Comparison of ENCODE assay signal across 1 cellular context in the genomic region with DNA sequence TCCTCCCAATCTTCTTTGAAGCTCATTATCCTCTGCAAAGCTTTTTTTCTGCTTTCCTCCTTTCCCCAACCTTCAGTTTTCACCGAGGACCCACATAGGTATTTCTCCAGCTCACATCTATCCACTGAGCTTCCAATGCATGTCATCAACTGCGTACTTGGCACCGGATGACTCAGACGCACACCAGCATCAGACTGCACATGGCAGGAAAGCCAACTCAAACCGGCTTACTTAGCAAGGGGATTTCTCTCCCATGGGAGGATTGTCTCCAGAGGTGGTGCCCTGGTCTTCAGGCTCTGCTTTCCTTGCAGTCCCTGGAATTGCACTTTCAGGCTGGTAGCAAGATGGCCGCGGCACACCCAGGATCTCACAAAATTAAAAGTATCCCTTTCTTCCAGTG.
TF ChIP-seq lines count a peak whose summit lies in the region.

No MANE protein-coding gene starts in this region.

TF ChIP-seq in IMR-90, 13 proteins besides CTCF, POLR2A, EP300 and RAD21 (continued from another document):
- TF ChIP-seq RFX5 (IDR thresholded peaks at IDR 0.05; ENCODE audit: low read depth, low read length) = no peak
